ENCODE assay signal across 26 cellular contexts in genomic region chr7:129283938-129284337, GRCh38.
"Had no signal": no experiment of that assay in that cellular context is flagged by ENCODE, and none has a peak within 500 bp of the region (broad histone marks: within the 10 kb centered on the region; RNA-seq: fewer than 3 reads in every experiment).

No MANE protein-coding gene starts in this region.

- H3K4me1 Mint-ChIP-seq: naive B cell; stimulated activated memory B cell treated with anti-CD40 and anti-IgM and Interleukin-4, amounts not matched to agents 10 μg/mL and 1 μg/mL and 100 μg/mL, for 72 hours had no signal

- H3K4me3 Mint-ChIP-seq: mesothelial cell of epicardium; naive B cell; natural killer cell treated with Interleukin-12 subunit alpha and Interleukin-12 subunit beta and Interleukin-15 and Interleukin-18, amount 100 ng/mL, for 72 hours; stimulated activated memory B cell treated with anti-CD40 and anti-IgM and Interleukin-4, amounts not matched to agents 10 μg/mL and 1 μg/mL and 100 μg/mL, for 72 hours; type B pancreatic cell had no signal

- H3K27ac ChIP-seq: coronary artery, dorsolateral prefrontal cortex, epithelial cell of prostate, gastrocnemius medialis, ovary, psoas muscle, skin epidermis, spleen, tibial artery had no signal

- H3K27ac Mint-ChIP-seq: mesothelial cell of epicardium; natural killer cell treated with Interleukin-12 subunit alpha and Interleukin-12 subunit beta and Interleukin-15 and Interleukin-18, amount 100 ng/mL, for 72 hours; stimulated activated memory B cell treated with anti-CD40 and anti-IgM and Interleukin-4, amounts not matched to agents 10 μg/mL and 1 μg/mL and 100 μg/mL, for 72 hours; type B pancreatic cell had no signal

- DNase-seq: dorsolateral prefrontal cortex; effector CD4-positive, alpha-beta T cell; foreskin fibroblast; gastrocnemius medialis; head of caudate nucleus; mesenchymal stem cell; mucosa of descending colon; naive B cell; nucleus accumbens; ovary; posterior cingulate gyrus; psoas muscle; right cardiac atrium; spleen; stimulated activated CD4-positive, alpha-beta T cell treated with anti-CD3 and anti-CD28 coated beads, Interleukin-4, amount 100 ng/mL, for 4 hours; stimulated activated naive CD8-positive, alpha-beta T cell treated with anti-CD3 and anti-CD28 coated beads, Interleukin-15, Interleukin-2, amounts not matched to agents 100 U/mL and 50 U/mL, for 24 hours; substantia nigra; testis; tibial artery had no signal

- H3K36me3 Mint-ChIP-seq: naive B cell; natural killer cell treated with Interleukin-12 subunit alpha and Interleukin-12 subunit beta and Interleukin-15 and Interleukin-18, amount 100 ng/mL, for 72 hours; stimulated activated memory B cell treated with anti-CD40 and anti-IgM and Interleukin-4, amounts not matched to agents 10 μg/mL and 1 μg/mL and 100 μg/mL, for 72 hours had no signal

- H3K9me3 Mint-ChIP-seq: mesothelial cell of epicardium; naive B cell; natural killer cell treated with Interleukin-12 subunit alpha and Interleukin-12 subunit beta and Interleukin-15 and Interleukin-18, amount 100 ng/mL, for 72 hours; stimulated activated memory B cell treated with anti-CD40 and anti-IgM and Interleukin-4, amounts not matched to agents 10 μg/mL and 1 μg/mL and 100 μg/mL, for 72 hours; type B pancreatic cell had no signal

- H3K27me3 Mint-ChIP-seq: naive B cell; natural killer cell treated with Interleukin-12 subunit alpha and Interleukin-12 subunit beta and Interleukin-15 and Interleukin-18, amount 100 ng/mL, for 72 hours; stimulated activated memory B cell treated with anti-CD40 and anti-IgM and Interleukin-4, amounts not matched to agents 10 μg/mL and 1 μg/mL and 100 μg/mL, for 72 hours; type B pancreatic cell had no signal
